ENCODE assay signal across 16 cellular contexts in the genomic region with DNA sequence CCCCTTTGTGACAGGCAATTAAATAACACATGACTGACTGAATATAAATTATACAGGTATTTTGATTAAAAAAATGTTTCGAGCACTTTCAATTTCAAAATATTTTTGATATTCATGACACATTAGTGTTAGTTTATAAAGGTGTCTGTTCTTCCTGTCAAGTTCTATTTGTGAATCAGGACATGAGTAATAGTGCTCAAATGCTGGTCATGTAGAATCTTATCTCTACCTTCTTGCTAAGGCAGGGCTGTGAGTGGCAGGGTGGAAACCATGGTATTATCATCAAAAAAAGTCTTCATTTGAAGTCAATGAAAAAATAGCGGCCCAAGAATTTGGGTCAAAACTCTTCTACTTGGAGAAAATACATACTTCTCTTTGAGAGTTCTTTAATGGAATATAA.
DNase-seq lines count a peak whose midpoint lies in the region; ATAC-seq and TF ChIP-seq lines count a peak whose summit lies in the region.
"Had no signal": no experiment of that assay in that cellular context is flagged by ENCODE, and none has a peak within 500 bp of the region (broad histone marks: within the 10 kb centered on the region; RNA-seq: fewer than 3 reads in every experiment).

No MANE protein-coding gene starts in this region.

- H3K4me1 ChIP-seq in RWPE2 (ENCODE audit: insufficient read depth, poor library complexity, severe bottlenecking): peaks cover 10% of the 10 kb centered on the region
- H3K4me1 ChIP-seq: A549, BE2C had no signal

- H3K4me3 ChIP-seq in RWPE2 (ENCODE audit: severe bottlenecking): no peak overlapping the region
- H3K4me3 ChIP-seq: A549 had no signal

- H3K27ac ChIP-seq in RWPE2 (ENCODE audit: poor library complexity, severe bottlenecking) (peak overlapping the region; percentile 2), epithelial cell of prostate (no peak overlapping the region)
- H3K27ac ChIP-seq: A549, C4-2B had no signal

- TF ChIP-seq CTCF in RWPE2 (IDR thresholded peaks at IDR 0.05; ENCODE audit: poor library complexity, severe bottlenecking) (no peak), GM13977 (IDR thresholded peaks at IDR 0.05; ENCODE audit: extremely low read depth, insufficient read depth, missing control alignments) (no peak)

- H3K27me3 ChIP-seq in RWPE2 (ENCODE audit: insufficient read depth, poor library complexity, severe bottlenecking): no peaks in the 10 kb centered on the region
- H3K27me3 ChIP-seq: BE2C had no signal

- in situ Hi-C loops in GM13977 (cut with MboI; ENCODE audit: low pct_unique_long_range_greater_than_20kb, low sequenced_read_pairs, unreplicated experiment): no loop called here

- peak; percentile 98 for ATAC-seq in RWPE2 (ENCODE audit: low read depth)
- no peak for ATAC-seq in HG03460 (IDR thresholded peaks at IDR 0.05; ENCODE audit: unreplicated experiment)
- ATAC-seq in GM18870 (IDR thresholded peaks at IDR 0.05; ENCODE audit: unreplicated experiment): no peak
- ATAC-seq: A549, HCT116, HepG2 had no signal

- DNase-seq in M059J (ENCODE audit: low read depth) (peak; percentile 30), RWPE2 (ENCODE audit: low spot score) (no peak), epithelial cell of prostate (ENCODE audit: low read depth, low spot score) (peak; percentile 36), kidney tubule cell (ENCODE audit: low spot score) (peak; percentile 56), GM13977 (ENCODE audit: low spot score) (no peak)
- DNase-seq: BE2C; CD4-positive, alpha-beta memory T cell; DMS153; DMS79 treated with DMSO at 0.1 percent for 48 hours; EL had no signal

- H3K9me3 ChIP-seq in RWPE2 (ENCODE audit: severe bottlenecking): no peaks in the 10 kb centered on the region
- H3K9me3 ChIP-seq: A549, BE2C had no signal

- H3K36me3 ChIP-seq in RWPE2 (ENCODE audit: low read depth): no peaks in the 10 kb centered on the region
- H3K36me3 ChIP-seq: BE2C had no signal

Comparison
In these comparisons a context has a peak if more than half of its experiments do, and no peak if none do; other contexts are left out.
1. DNase-seq: peak in M059J (single experiment), epithelial cell of prostate (single experiment) and kidney tubule cell (single experiment); none in RWPE2 (single experiment) and GM13977 (single experiment).